In the genomic region with DNA sequence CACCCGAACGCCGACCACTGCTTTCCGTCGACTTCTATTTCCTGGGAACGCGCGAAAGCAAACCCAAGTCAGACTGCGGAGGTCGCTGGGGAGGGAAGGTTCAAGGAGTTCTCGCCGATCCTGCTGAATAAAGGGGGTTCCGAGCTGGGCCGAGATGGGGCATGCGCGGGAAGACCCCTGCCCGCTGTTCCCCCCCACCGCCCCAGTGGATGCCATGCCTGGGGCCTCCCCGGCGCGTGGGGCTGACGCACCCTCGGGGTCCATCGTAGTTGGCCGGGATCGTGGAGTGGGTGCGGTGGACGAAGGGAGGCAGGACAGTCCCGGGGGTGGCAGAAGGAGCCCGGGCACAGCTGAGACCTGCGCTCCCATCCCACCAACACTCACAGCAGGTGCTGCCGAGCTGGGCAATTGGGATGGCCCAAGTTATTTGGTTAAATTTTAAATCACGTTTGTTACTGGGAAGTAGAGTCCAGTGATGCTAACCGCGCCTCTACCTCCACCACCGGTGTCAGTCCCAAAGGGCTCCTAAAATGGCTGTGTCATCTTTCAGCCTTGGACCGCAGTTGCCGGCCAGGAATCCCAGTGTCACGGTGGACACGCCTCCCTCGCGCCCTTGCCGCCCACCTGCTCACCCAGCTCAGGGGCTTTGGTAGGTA, we compare ENCODE assay signal across 8 cellular contexts. TPM values are rescaled to one million over a fixed set of nuclear protein-coding genes. Genes with fewer than 3 reads are reported as not detected.
DNase-seq lines count a peak whose midpoint lies in the region; ATAC-seq and TF ChIP-seq lines count a peak whose summit lies in the region.

No MANE protein-coding gene starts in this region.

- no peaks in the 10 kb centered on the region for H4K20me1 ChIP-seq in MM.1S (ENCODE audit: insufficient read depth, low read length)

- H3K4me3 ChIP-seq in CD8-positive, alpha-beta memory T cell (ENCODE audit: low read length), result peak overlapping the region; percentile 82
- peak overlapping the region; percentile 75 for H3K4me3 ChIP-seq in MM.1S (ENCODE audit: low read length)
- peak overlapping the region; percentile 75 for H3K4me3 ChIP-seq in endodermal cell (ENCODE audit: low read length)

- H3K27me3 Mint-ChIP-seq in CD8-positive, alpha-beta memory T cell, result no peaks in the 10 kb centered on the region
- H3K27me3 Mint-ChIP-seq in endodermal cell (ENCODE audit: insufficient read depth) (peaks cover 65% of the 10 kb centered on the region), natural killer cell (ENCODE audit: low read depth in 2 of 2) (no peaks in the 10 kb centered on the region)

- no peak overlapping the region; the same call in 1 of the 2 replicates for H2AFZ ChIP-seq in MM.1S (ENCODE audit: low read length)

- no peak for ATAC-seq in natural killer cell

- intact Hi-C loops in natural killer cell (cut with micrococcal nuclease), result no loop called here

- peak overlapping the region; percentile 70 for H3K27ac ChIP-seq in CD8-positive, alpha-beta memory T cell (ENCODE audit: low read depth, low read length)
- H3K27ac ChIP-seq in MM.1S (ENCODE audit: low read length), result no peak overlapping the region
- no peak overlapping the region for H3K27ac ChIP-seq in endodermal cell (ENCODE audit: low read depth, low read length)

- H3K79me2 ChIP-seq in MM.1S (ENCODE audit: low read length), result no peaks in the 10 kb centered on the region

- peak overlapping the region; percentile 93 to 98 (median 97) for H3K4me3 Mint-ChIP-seq in CD8-positive, alpha-beta memory T cell
- H3K4me3 Mint-ChIP-seq in endodermal cell (peak overlapping the region; percentile 62), natural killer cell (peak overlapping the region; percentile 97)

- POLR2A ChIA-PET in CD8-positive, alpha-beta memory T cell (lab: Charles Lee), result interaction anchor here (2.4 to 2.8 kb wide), 2 partner anchors 58 to 64 kb away, joined by 19 to 21 read pairs; a partner anchor contains a TSS

- peaks cover 6% of the 10 kb centered on the region for H3K36me3 ChIP-seq in CD8-positive, alpha-beta memory T cell (ENCODE audit: insufficient read depth, low read length)
- H3K36me3 ChIP-seq in MM.1S (replicated peaks; ENCODE audit: insufficient read depth, low read length) (no peaks in the 10 kb centered on the region), endodermal cell (ENCODE audit: control insufficient read depth, insufficient read depth, low read length) (no peaks in the 10 kb centered on the region)

- no peak overlapping the region; the same call in 1 of the 2 replicates for H3K9ac ChIP-seq in MM.1S (ENCODE audit: low read length)
- H3K9ac ChIP-seq in endodermal cell (ENCODE audit: extremely low read depth, low read length, poor library complexity, severe bottlenecking), result no peak overlapping the region

- no peak for DNase-seq in CD8-positive, alpha-beta memory T cell
- no peak for DNase-seq in MM.1S
- no peak for DNase-seq in endodermal cell
- no peak for DNase-seq in natural killer cell
- DNase-seq in Ammon's horn (ENCODE audit: low spot score), result no peak
- DNase-seq in epidermal melanocyte (ENCODE audit: insufficient read length, low spot score), result no peak
- DNase-seq in NCI-H774 (lab: John Stamatoyannopoulos, UW), result no peak
- DNase-seq in effector CD4-positive, alpha-beta T cell, result no peak

- CTCF ChIA-PET in CD8-positive, alpha-beta memory T cell (lab: Charles Lee), result interaction anchor here (0.9 kb wide), 1 partner anchor 144 kb away, joined by 3 read pairs; no protein-coding TSS in a partner anchor

- H3K27ac Mint-ChIP-seq in CD8-positive, alpha-beta memory T cell, result peak overlapping the region; percentile 36 to 97 (median 93)
- H3K27ac Mint-ChIP-seq in endodermal cell (no peak overlapping the region), natural killer cell (peak overlapping the region; percentile 34 to 96)

- WGBS in endodermal cell (ENCODE audit: insufficient coverage in 1 of 2, insufficient read length in 1 of 2), 2 experiments, result 30% methylated on average over 19 to 43 of the region's 43 CpGs

- peaks cover 34 to 56% (median 43%) of the 10 kb centered on the region in 3 donors for H3K4me1 Mint-ChIP-seq in CD8-positive, alpha-beta memory T cell
- H3K4me1 Mint-ChIP-seq in endodermal cell (no peaks in the 10 kb centered on the region), natural killer cell (peaks cover 12 to 22% of the 10 kb centered on the region in 2 donors)

- H3K27me3 ChIP-seq in CD8-positive, alpha-beta memory T cell (ENCODE audit: insufficient read depth, low read length, poor library complexity, severe bottlenecking), result no peaks in the 10 kb centered on the region
- H3K27me3 ChIP-seq in MM.1S (replicated peaks; ENCODE audit: insufficient read depth, low read length), result no peaks in the 10 kb centered on the region
- H3K27me3 ChIP-seq in endodermal cell (ENCODE audit: control insufficient read depth, insufficient read depth, low read length, poor library complexity, severe bottlenecking), result peaks cover 74% of the 10 kb centered on the region

- TF ChIP-seq CTCF in MM.1S (IDR thresholded peaks at IDR 0.05; ENCODE audit: low read length) (no peak), endodermal cell (conservative IDR thresholded peaks at IDR 0.05) (no peak), natural killer cell (IDR thresholded peaks at IDR 0.05) (no peak)

- peaks cover 12% of the 10 kb centered on the region for H3K4me1 ChIP-seq in CD8-positive, alpha-beta memory T cell (ENCODE audit: insufficient read depth, low read length)
- H3K4me1 ChIP-seq in MM.1S (ENCODE audit: low read length) (peaks cover 4% of the 10 kb centered on the region; the same call in 1 of the 2 replicates), endodermal cell (ENCODE audit: control insufficient read depth, insufficient read depth, low read length) (no peaks in the 10 kb centered on the region)

- H3F3A ChIP-seq in MM.1S (ENCODE audit: insufficient read depth, low read length), result peaks cover 7% of the 10 kb centered on the region; the same call in 1 of the 2 replicates

- no peaks in the 10 kb centered on the region for H3K9me3 Mint-ChIP-seq in CD8-positive, alpha-beta memory T cell
- H3K9me3 Mint-ChIP-seq in endodermal cell (no peaks in the 10 kb centered on the region), natural killer cell (no peaks in the 10 kb centered on the region)

- H3K9me2 ChIP-seq in MM.1S (replicated peaks; ENCODE audit: insufficient read depth, low read length), result no peaks in the 10 kb centered on the region

- H3K36me3 Mint-ChIP-seq in CD8-positive, alpha-beta memory T cell, result peaks cover 2 to 39% (median 4%) of the 10 kb centered on the region in 3 donors
- no peaks in the 10 kb centered on the region for H3K36me3 Mint-ChIP-seq in endodermal cell (ENCODE audit: low read depth)
- no peaks in the 10 kb centered on the region for H3K36me3 Mint-ChIP-seq in natural killer cell

- H3K9me3 ChIP-seq in CD8-positive, alpha-beta memory T cell (ENCODE audit: low read length), result no peaks in the 10 kb centered on the region
- H3K9me3 ChIP-seq in MM.1S (replicated peaks; ENCODE audit: insufficient read depth, low read length) (no peaks in the 10 kb centered on the region), endodermal cell (ENCODE audit: control insufficient read depth, low read length) (no peaks in the 10 kb centered on the region)

- peak overlapping the region; percentile 87; the same call in 1 of the 2 replicates for H3K4me2 ChIP-seq in MM.1S (ENCODE audit: low read depth, low read length)

RNA-seq across cellular contexts. Expression of a gene that starts 0.7 kb away (rescaled TPM):
- total RNA-seq in CD8-positive, alpha-beta memory T cell, result 10 to 100 TPM; 10.5 to 10.6 TPM
- 75.9 TPM for polyA plus RNA-seq in CD8-positive, alpha-beta memory T cell
- under 1 TPM; 0.42 to 0.84 TPM for total RNA-seq in endodermal cell
- polyA plus RNA-seq in endodermal cell (2013, experiment 1 of 2), result 1.1 TPM
- polyA plus RNA-seq in endodermal cell (2013, experiment 2 of 2), result 0.79 TPM
- 10 to 100 TPM; 22.7 to 67.0 (median 60.6) TPM for total RNA-seq in natural killer cell

Comparison
In these comparisons a context has a peak if more than half of its experiments do, and no peak if none do; other contexts are left out.
1. RNA of a gene that starts 0.7 kb away (total RNA-seq): 22.7 to 67.0 TPM in natural killer cell and 10.5 to 10.6 TPM in CD8-positive, alpha-beta memory T cell; 0.42 to 0.84 TPM in endodermal cell; every median in the first group is over 4 times any median in the second.
2. Peak in every context shown above with its lines, with median percentiles within 50 percentile points of each other: H3K4me3 ChIP-seq and H3K4me3 Mint-ChIP-seq.